In genomic region chr17:30922235-30922993, GRCh38 we compare ENCODE assay signal across 1 cellular context.
TF ChIP-seq lines count a peak whose summit lies in the region.

No MANE protein-coding gene starts in this region.

TF ChIP-seq in endothelial cell of umbilical vein, 7 proteins besides CTCF, POLR2A, EP300 and RAD21:
- TF ChIP-seq EZH2 (IDR thresholded peaks at IDR 0.05; ENCODE audit: borderline replicate concordance, low read depth, low read length, severe bottlenecking) (peak; percentile 64), GATA2 (IDR thresholded peaks at IDR 0.05; ENCODE audit: insufficient read depth, insufficient read length, low read depth, low read length) (no peak)
TF ChIP-seq in endothelial cell of umbilical vein: peak in this region for 1.
